In genomic region chr16:87792205-87792565, GRCh38 we compare ENCODE assay signal across 22 cellular contexts.
"Had no signal": no experiment of that assay in that cellular context is flagged by ENCODE, and none has a peak within 500 bp of the region (broad histone marks: within the 10 kb centered on the region; RNA-seq: fewer than 3 reads in every experiment).

No MANE protein-coding gene starts in this region.

- DNase-seq: activated CD4-positive, alpha-beta T cell treated with anti-CD3 and anti-CD28 coated beads for 1 hour; activated CD4-positive, alpha-beta T cell treated with anti-CD3 and anti-CD28 coated beads, Interleukin-2, amount 50 U/mL, for 1 hour; activated CD8-positive, alpha-beta T cell treated with anti-CD3 and anti-CD28 coated beads, Interleukin-2, amount 10 ng/mL, durations not matched to agents 7 days and 5 days; activated gamma-delta T cell; activated naive CD4-positive, alpha-beta T cell treated with anti-CD3 and anti-CD28 coated beads, Interleukin-2, amount 50 U/mL, for 16 hours; body of pancreas; dermis blood vessel endothelial cell; effector CD8-positive, alpha-beta T cell; hippocampal formation; left ventricle myocardium superior; midbrain; natural killer cell; pancreas; right cardiac atrium; stimulated activated CD4-positive, alpha-beta T cell treated with anti-CD3 and anti-CD28 coated beads, Interleukin-12 subunit alpha, Interleukin-12 subunit beta, amount 100 ng/mL, for 4 hours; stomach; transverse colon; uterus had no signal

- H3K27ac ChIP-seq: body of pancreas, cardiac muscle cell, neutrophil, pancreas, uterus had no signal

- FAIRE-seq: frontal cortex, pancreas, TTC549 had no signal

- H3K27me3 ChIP-seq: body of pancreas, cardiac muscle cell, neutrophil, pancreas, stomach, transverse colon, uterus had no signal

- H3K4me3 ChIP-seq: body of pancreas, cardiac muscle cell, pancreas, stomach, transverse colon, uterus had no signal

- H3K36me3 ChIP-seq: cardiac muscle cell, neutrophil, pancreas, stomach, transverse colon, uterus had no signal

- H3K9me3 ChIP-seq: body of pancreas, neutrophil, pancreas, stomach, transverse colon, uterus had no signal

- H3K4me1 ChIP-seq: pancreas, uterus had no signal
